Comparison of ENCODE assay signal across 15 cellular contexts in the genomic region with DNA sequence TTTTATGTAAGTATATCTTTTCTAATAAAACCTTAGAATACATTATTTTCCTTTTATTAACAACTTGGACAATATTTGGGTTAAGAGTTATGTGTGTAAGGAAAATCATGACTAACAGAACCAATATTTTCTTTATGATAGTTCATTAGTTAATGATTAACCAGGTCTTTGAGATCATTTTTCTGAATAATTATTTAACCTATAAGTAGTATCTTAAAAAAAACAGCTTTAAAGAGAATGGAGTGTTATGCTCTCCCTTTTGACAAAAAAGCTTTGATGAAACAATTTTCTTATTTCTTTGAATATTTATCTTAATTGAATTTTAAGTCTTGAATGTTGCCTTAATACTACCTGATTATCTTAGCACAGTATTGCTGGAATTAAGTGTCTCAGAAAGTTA. TPM values are rescaled to one million over a fixed set of nuclear protein-coding genes. Genes with fewer than 3 reads are reported as not detected.
A peak's percentile ranks its signal among the peaks of the same experiment; 100 is the strongest.
DNase-seq lines count a peak whose midpoint lies in the region; FAIRE-seq and TF ChIP-seq lines count a peak whose summit lies in the region.
"Had no signal": no experiment of that assay in that cellular context is flagged by ENCODE, and none has a peak within 500 bp of the region (broad histone marks: within the 10 kb centered on the region; RNA-seq: fewer than 3 reads in every experiment).

No MANE protein-coding gene starts in this region.

- H3K27ac ChIP-seq in SK-N-MC (no peak overlapping the region), stomach (peak overlapping the region in 3 of 5 donors; percentile 5 to 46 (median 22))

- DNase-seq in DMS53 treated with DMSO at 0.1 percent for 48 hours (lab: John Stamatoyannopoulos, UW; ENCODE audit: unreplicated experiment) (peak; percentile 21), SK-N-MC (ENCODE audit: low read depth, low spot score) (no peak), stomach (no peak), DMS79 (lab: John Stamatoyannopoulos, UW) (no peak), activated T-cell treated with anti-CD3 and anti-CD28 coated beads for 4 hours (no peak), foreskin fibroblast (no peak)
- DNase-seq: ACHN, AML-193, H9, NCI-H146, NCI-H2081, NCI-H510A, NCI-H82 had no signal

- peaks cover 0 to 48% (median 36%) of the 10 kb centered on the region in 4 donors for H3K4me1 ChIP-seq in stomach

- peaks cover 41% of the 10 kb centered on the region for H3K36me3 ChIP-seq in SK-N-MC (ENCODE audit: insufficient read depth, low read length)
- peaks cover 0 to under 1% (median 0%) of the 10 kb centered on the region in 4 donors for H3K36me3 ChIP-seq in stomach

- intact Hi-C loops in stomach (cut with DNase I; ENCODE audit: low total_unique reads), result no loop called here

- no peak overlapping the region for H3K9ac ChIP-seq in SK-N-MC (ENCODE audit: insufficient read length)

- TF ChIP-seq EP300 in stomach (IDR thresholded peaks at IDR 0.05), result no peak

- FAIRE-seq in islet of Langerhans (lab: Jason Lieb, UNC), result peak; percentile 93
- FAIRE-seq: HTR-8/SVneo had no signal

- peaks cover 0 to 10% (median 0%) of the 10 kb centered on the region in 3 donors for H3K27me3 ChIP-seq in stomach

- TF ChIP-seq CTCF in stomach (IDR thresholded peaks at IDR 0.05) (no peak), foreskin fibroblast (IDR thresholded peaks at IDR 0.05; ENCODE audit: low read depth, low read length) (no peak)

- no peak for TF ChIP-seq POLR2A in stomach (IDR thresholded peaks at IDR 0.05)

- H3K4me3 ChIP-seq in SK-N-MC (peak overlapping the region; percentile 98; the same call in 1 of the 2 replicates), stomach (no peak overlapping the region), foreskin fibroblast (ENCODE audit: low read depth in 1 of 2, low read length in 2 of 2) (no peak overlapping the region)

- H3K9me3 ChIP-seq in SK-N-MC (ENCODE audit: low read depth, low read length), result no peaks in the 10 kb centered on the region; the same call in 1 of the 2 replicates
- no peaks in the 10 kb centered on the region for H3K9me3 ChIP-seq in stomach

RNA-seq across cellular contexts. Expression of a gene that starts 3.8 kb away (rescaled TPM):
- total RNA-seq in stomach, result 10 to 100 TPM in 4 of 5 donors, not detected in 1; 12.1 to 26.8 (median 18.3) TPM
- polyA plus RNA-seq in stomach, result 1 to 10 TPM; 3.7 to 9.5 (median 8.9) TPM
